ENCODE assay signal across 1 cellular context in the genomic region with DNA sequence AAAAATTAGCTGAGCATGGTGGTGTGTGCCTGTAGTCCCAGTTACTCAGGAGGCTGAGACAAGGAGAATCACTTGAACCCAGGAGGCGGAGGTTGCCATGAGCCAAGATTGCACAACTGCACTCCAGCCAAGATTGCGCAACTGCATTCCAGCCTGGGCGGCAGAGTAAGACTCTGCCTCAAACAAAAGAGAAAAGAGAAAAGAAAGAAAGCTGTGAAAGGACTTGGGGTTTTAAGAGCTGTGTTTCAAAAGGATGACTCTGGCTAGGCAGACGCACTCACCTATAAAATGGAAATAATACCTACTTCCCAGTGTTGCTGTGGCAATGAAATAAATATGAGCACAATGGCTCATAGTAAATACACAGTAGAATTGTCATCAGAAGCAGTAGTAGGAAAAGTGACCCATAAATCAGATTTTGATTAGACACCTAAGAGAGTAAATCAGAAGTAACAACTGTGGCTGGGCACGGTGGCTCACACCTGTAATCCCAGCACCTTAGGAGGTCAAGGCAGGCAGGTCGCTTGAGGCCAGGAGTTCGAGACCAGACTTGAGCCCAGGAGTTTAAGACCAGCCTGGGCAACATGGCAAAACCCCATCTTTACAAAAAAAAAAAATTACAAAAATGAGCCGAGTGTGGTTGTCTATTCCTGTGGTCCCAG.
TF ChIP-seq lines count a peak whose summit lies in the region.

No MANE protein-coding gene starts in this region.

TF ChIP-seq in K562, 482 proteins besides CTCF, POLR2A, EP300 and RAD21 (continued from another document and continues in another):
- TF ChIP-seq, protein P1, sequence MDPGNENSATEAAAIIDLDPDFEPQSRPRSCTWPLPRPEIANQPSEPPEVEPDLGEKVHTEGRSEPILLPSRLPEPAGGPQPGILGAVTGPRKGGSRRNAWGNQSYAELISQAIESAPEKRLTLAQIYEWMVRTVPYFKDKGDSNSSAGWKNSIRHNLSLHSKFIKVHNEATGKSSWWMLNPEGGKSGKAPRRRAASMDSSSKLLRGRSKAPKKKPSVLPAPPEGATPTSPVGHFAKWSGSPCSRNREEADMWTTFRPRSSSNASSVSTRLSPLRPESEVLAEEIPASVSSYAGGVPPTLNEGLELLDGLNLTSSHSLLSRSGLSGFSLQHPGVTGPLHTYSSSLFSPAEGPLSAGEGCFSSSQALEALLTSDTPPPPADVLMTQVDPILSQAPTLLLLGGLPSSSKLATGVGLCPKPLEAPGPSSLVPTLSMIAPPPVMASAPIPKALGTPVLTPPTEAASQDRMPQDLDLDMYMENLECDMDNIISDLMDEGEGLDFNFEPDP (CRISPR knock-in tag; IDR thresholded peaks at IDR 0.05) = no peak
- TF ChIP-seq CCAR2 (IDR thresholded peaks at IDR 0.05; ENCODE audit: low read depth, low read length) (no peak), JUND (IDR thresholded peaks at IDR 0.05; ENCODE audit: borderline replicate concordance, low read depth, low read length) (0 out of 2 replicates have a peak, but pooled peaks have one; percentile 46), JUND (tag; IDR thresholded peaks at IDR 0.05; ENCODE audit: borderline replicate concordance, low read depth, low read length) (peak; percentile 26; the same call in 1 of the 3 replicates), CSDE1 (IDR thresholded peaks at IDR 0.05) (no peak), TRIM24 (IDR thresholded peaks at IDR 0.05) (peak; percentile 97 to 98), EGR1 (conservative IDR thresholded peaks at IDR 0.05) (no peak), ZNF785 (CRISPR knock-in tag; IDR thresholded peaks at IDR 0.05) (no peak), FOXA1 (IDR thresholded peaks at IDR 0.05; ENCODE audit: borderline replicate concordance) (no peak), ZNF764 (CRISPR knock-in tag; IDR thresholded peaks at IDR 0.05; ENCODE audit: low read depth) (no peak), ZNF253 (CRISPR knock-in tag; conservative IDR thresholded peaks at IDR 0.05) (no peak), RFX5 (IDR thresholded peaks at IDR 0.05; ENCODE audit: low read depth, low read length) (no peak), XRCC4 (IDR thresholded peaks at IDR 0.05; ENCODE audit: extremely low read depth, insufficient read depth, insufficient read length) (no peak), SREBF2 (CRISPR knock-in tag; IDR thresholded peaks at IDR 0.05) (no peak), CBX5 (IDR thresholded peaks at IDR 0.05; ENCODE audit: borderline replicate concordance, low read depth) (no peak), ZNF75A (CRISPR knock-in tag; IDR thresholded peaks at IDR 0.05) (no peak), FUS (optimal IDR thresholded peaks at IDR 0.05; ENCODE audit: low read depth, low read length) (no peak), ATF1 (CRISPR knock-in tag; IDR thresholded peaks at IDR 0.05) (no peak), ATF1 (tag; IDR thresholded peaks at IDR 0.05) (no peak), EHMT2 (IDR thresholded peaks at IDR 0.05) (peak; percentile 93), ZNF354B (CRISPR knock-in tag; IDR thresholded peaks at IDR 0.05) (no peak), PURB (CRISPR knock-in tag; IDR thresholded peaks at IDR 0.05; ENCODE audit: low read depth) (no peak), SIX5 (IDR thresholded peaks at IDR 0.05; ENCODE audit: borderline replicate concordance in 1 of 2, insufficient read depth in 1 of 2, low read depth in 1 of 2, low read length in 2 of 2) (no peak), FOXJ2 (tag; IDR thresholded peaks at IDR 0.05) (no peak), SRSF1 (IDR thresholded peaks at IDR 0.05; ENCODE audit: low read depth, low read length) (no peak), ZNF780A (CRISPR knock-in tag; IDR thresholded peaks at IDR 0.05) (no peak), MCM2 (IDR thresholded peaks at IDR 0.05; ENCODE audit: low read depth) (no peak), SLC30A9 (CRISPR knock-in tag; IDR thresholded peaks at IDR 0.05) (no peak), POU5F1 (IDR thresholded peaks at IDR 0.05; ENCODE audit: borderline replicate concordance, low read depth, low read length, partially characterized antibody) (no peak), CBFA2T3 (IDR thresholded peaks at IDR 0.05) (0 out of 2 replicates have a peak, but pooled peaks have one; percentile 9), SMARCA4 (IDR thresholded peaks at IDR 0.05) (peak; percentile 71; the same call in 1 of the 2 replicates), TEAD4 (IDR thresholded peaks at IDR 0.05; ENCODE audit: low read length) (peak; percentile 90), TEAD4 (CRISPR knock-in tag; IDR thresholded peaks at IDR 0.05; ENCODE audit: borderline replicate concordance) (no peak), GTF2F1 (IDR thresholded peaks at IDR 0.05; ENCODE audit: low read depth, low read length) (no peak), ZNF589 (CRISPR knock-in tag; IDR thresholded peaks at IDR 0.05; ENCODE audit: low read depth) (no peak), DPF2 (IDR thresholded peaks at IDR 0.05) (peak; percentile 71), CCNT2 (IDR thresholded peaks at IDR 0.05; ENCODE audit: borderline replicate concordance, extremely low read depth, insufficient read length, low read depth, low read length) (no peak), ZNF561 (CRISPR knock-in tag; conservative IDR thresholded peaks at IDR 0.05) (no peak), FOXP1 (CRISPR knock-in tag; IDR thresholded peaks at IDR 0.05) (no peak), NFIC (IDR thresholded peaks at IDR 0.05) (peak; percentile 42; the same call in 1 of the 2 replicates), HLTF (IDR thresholded peaks at IDR 0.05) (no peak), TBP (optimal IDR thresholded peaks at IDR 0.05; ENCODE audit: low read depth, low read length) (no peak), MECOM (CRISPR knock-in tag; IDR thresholded peaks at IDR 0.05) (no peak), MIER1 (IDR thresholded peaks at IDR 0.05; ENCODE audit: low read depth) (no peak), TBL1XR1 (IDR thresholded peaks at IDR 0.05; ENCODE audit: low read length in 2 of 2) (no peak), MYC (IDR thresholded peaks at IDR 0.05; ENCODE audit: low read depth, low read length) (0 out of 2 replicates have a peak, but pooled peaks have one; percentile 29), MYC (CRISPR knock-in tag; IDR thresholded peaks at IDR 0.05; ENCODE audit: borderline replicate concordance, low read depth) (no peak), ERF (CRISPR knock-in tag; IDR thresholded peaks at IDR 0.05) (no peak), PRMT5 (CRISPR knock-in tag; IDR thresholded peaks at IDR 0.05) (no peak), KAT2B (IDR thresholded peaks at IDR 0.05; ENCODE audit: low read depth, low read length) (no peak), ZNF274 (IDR thresholded peaks at IDR 0.05; ENCODE audit: borderline replicate concordance, low read depth, low read length) (no peak), HMG20A (CRISPR knock-in tag; conservative IDR thresholded peaks at IDR 0.05) (no peak), ZFX (CRISPR knock-in tag; IDR thresholded peaks at IDR 0.05) (no peak), SIN3B (IDR thresholded peaks at IDR 0.05; ENCODE audit: low read depth) (no peak), MTF1 (CRISPR knock-in tag; IDR thresholded peaks at IDR 0.05; ENCODE audit: borderline replicate concordance) (no peak)
- TF ChIP-seq, protein P2, sequence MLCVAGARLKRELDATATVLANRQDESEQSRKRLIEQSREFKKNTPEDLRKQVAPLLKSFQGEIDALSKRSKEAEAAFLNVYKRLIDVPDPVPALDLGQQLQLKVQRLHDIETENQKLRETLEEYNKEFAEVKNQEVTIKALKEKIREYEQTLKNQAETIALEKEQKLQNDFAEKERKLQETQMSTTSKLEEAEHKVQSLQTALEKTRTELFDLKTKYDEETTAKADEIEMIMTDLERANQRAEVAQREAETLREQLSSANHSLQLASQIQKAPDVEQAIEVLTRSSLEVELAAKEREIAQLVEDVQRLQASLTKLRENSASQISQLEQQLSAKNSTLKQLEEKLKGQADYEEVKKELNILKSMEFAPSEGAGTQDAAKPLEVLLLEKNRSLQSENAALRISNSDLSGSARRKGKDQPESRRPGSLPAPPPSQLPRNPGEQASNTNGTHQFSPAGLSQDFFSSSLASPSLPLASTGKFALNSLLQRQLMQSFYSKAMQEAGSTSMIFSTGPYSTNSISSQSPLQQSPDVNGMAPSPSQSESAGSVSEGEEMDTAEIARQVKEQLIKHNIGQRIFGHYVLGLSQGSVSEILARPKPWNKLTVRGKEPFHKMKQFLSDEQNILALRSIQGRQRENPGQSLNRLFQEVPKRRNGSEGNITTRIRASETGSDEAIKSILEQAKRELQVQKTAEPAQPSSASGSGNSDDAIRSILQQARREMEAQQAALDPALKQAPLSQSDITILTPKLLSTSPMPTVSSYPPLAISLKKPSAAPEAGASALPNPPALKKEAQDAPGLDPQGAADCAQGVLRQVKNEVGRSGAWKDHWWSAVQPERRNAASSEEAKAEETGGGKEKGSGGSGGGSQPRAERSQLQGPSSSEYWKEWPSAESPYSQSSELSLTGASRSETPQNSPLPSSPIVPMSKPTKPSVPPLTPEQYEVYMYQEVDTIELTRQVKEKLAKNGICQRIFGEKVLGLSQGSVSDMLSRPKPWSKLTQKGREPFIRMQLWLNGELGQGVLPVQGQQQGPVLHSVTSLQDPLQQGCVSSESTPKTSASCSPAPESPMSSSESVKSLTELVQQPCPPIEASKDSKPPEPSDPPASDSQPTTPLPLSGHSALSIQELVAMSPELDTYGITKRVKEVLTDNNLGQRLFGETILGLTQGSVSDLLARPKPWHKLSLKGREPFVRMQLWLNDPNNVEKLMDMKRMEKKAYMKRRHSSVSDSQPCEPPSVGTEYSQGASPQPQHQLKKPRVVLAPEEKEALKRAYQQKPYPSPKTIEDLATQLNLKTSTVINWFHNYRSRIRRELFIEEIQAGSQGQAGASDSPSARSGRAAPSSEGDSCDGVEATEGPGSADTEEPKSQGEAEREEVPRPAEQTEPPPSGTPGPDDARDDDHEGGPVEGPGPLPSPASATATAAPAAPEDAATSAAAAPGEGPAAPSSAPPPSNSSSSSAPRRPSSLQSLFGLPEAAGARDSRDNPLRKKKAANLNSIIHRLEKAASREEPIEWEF (CRISPR knock-in tag; IDR thresholded peaks at IDR 0.05) = no peak
- TF ChIP-seq, protein P3, sequence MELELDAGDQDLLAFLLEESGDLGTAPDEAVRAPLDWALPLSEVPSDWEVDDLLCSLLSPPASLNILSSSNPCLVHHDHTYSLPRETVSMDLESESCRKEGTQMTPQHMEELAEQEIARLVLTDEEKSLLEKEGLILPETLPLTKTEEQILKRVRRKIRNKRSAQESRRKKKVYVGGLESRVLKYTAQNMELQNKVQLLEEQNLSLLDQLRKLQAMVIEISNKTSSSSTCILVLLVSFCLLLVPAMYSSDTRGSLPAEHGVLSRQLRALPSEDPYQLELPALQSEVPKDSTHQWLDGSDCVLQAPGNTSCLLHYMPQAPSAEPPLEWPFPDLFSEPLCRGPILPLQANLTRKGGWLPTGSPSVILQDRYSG (tag; conservative IDR thresholded peaks at IDR 0.05; ENCODE audit: low read depth) = no peak
- TF ChIP-seq, protein P4, sequence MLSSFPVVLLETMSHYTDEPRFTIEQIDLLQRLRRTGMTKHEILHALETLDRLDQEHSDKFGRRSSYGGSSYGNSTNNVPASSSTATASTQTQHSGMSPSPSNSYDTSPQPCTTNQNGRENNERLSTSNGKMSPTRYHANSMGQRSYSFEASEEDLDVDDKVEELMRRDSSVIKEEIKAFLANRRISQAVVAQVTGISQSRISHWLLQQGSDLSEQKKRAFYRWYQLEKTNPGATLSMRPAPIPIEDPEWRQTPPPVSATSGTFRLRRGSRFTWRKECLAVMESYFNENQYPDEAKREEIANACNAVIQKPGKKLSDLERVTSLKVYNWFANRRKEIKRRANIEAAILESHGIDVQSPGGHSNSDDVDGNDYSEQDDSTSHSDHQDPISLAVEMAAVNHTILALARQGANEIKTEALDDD (IDR thresholded peaks at IDR 0.05) = no peak
- TF ChIP-seq, protein P5, sequence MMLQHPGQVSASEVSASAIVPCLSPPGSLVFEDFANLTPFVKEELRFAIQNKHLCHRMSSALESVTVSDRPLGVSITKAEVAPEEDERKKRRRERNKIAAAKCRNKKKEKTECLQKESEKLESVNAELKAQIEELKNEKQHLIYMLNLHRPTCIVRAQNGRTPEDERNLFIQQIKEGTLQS (IDR thresholded peaks at IDR 0.05) = peak; percentile 89
- TF ChIP-seq, protein P5 (CRISPR knock-in tag; conservative IDR thresholded peaks at IDR 0.05) = no peak
- TF ChIP-seq, protein P6, sequence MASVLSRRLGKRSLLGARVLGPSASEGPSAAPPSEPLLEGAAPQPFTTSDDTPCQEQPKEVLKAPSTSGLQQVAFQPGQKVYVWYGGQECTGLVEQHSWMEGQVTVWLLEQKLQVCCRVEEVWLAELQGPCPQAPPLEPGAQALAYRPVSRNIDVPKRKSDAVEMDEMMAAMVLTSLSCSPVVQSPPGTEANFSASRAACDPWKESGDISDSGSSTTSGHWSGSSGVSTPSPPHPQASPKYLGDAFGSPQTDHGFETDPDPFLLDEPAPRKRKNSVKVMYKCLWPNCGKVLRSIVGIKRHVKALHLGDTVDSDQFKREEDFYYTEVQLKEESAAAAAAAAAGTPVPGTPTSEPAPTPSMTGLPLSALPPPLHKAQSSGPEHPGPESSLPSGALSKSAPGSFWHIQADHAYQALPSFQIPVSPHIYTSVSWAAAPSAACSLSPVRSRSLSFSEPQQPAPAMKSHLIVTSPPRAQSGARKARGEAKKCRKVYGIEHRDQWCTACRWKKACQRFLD (CRISPR knock-in tag; IDR thresholded peaks at IDR 0.05) = no peak
- TF ChIP-seq, protein P7, sequence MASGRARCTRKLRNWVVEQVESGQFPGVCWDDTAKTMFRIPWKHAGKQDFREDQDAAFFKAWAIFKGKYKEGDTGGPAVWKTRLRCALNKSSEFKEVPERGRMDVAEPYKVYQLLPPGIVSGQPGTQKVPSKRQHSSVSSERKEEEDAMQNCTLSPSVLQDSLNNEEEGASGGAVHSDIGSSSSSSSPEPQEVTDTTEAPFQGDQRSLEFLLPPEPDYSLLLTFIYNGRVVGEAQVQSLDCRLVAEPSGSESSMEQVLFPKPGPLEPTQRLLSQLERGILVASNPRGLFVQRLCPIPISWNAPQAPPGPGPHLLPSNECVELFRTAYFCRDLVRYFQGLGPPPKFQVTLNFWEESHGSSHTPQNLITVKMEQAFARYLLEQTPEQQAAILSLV (tag; IDR thresholded peaks at IDR 0.05) = peak; percentile 99
- TF ChIP-seq, protein P8, sequence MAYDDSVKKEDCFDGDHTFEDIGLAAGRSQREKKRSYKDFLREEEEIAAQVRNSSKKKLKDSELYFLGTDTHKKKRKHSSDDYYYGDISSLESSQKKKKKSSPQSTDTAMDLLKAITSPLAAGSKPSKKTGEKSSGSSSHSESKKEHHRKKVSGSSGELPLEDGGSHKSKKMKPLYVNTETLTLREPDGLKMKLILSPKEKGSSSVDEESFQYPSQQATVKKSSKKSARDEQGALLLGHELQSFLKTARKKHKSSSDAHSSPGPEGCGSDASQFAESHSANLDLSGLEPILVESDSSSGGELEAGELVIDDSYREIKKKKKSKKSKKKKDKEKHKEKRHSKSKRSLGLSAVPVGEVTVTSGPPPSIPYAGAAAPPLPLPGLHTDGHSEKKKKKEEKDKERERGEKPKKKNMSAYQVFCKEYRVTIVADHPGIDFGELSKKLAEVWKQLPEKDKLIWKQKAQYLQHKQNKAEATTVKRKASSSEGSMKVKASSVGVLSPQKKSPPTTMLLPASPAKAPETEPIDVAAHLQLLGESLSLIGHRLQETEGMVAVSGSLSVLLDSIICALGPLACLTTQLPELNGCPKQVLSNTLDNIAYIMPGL (CRISPR knock-in tag; IDR thresholded peaks at IDR 0.05) = no peak
